28 cellular contexts compared by ENCODE assay signal in genomic region chr4:24517676-24518075, GRCh38.
"Had no signal": no experiment of that assay in that cellular context is flagged by ENCODE, and none has a peak within 500 bp of the region (broad histone marks: within the 10 kb centered on the region; RNA-seq: fewer than 3 reads in every experiment).

No MANE protein-coding gene starts in this region.

- H3K36me3 ChIP-seq: adrenal gland had no signal

- FAIRE-seq: bronchial epithelial cell had no signal

- H3K9me3 ChIP-seq: adrenal gland had no signal

- H3K27ac ChIP-seq: adrenal gland, SK-N-MC, WERI-Rb-1 had no signal

- H3K27me3 ChIP-seq: adrenal gland had no signal

- H3K4me3 ChIP-seq: adrenal gland, SK-N-MC had no signal

- H3K27ac Mint-ChIP-seq: activated CD8-positive, alpha-beta T cell treated with anti-CD3 and anti-CD28 coated beads, Interleukin-2, amount 10 ng/mL, durations not matched to agents 7 days and 5 days had no signal

- H3K4me3 Mint-ChIP-seq: activated CD4-positive, alpha-beta T cell treated with anti-CD3 and anti-CD28 coated beads, Interleukin-2, amount 10 ng/mL, durations not matched to agents 24 days and 14 days; activated CD8-positive, alpha-beta T cell treated with anti-CD3 and anti-CD28 coated beads, Interleukin-2, amount 10 ng/mL, durations not matched to agents 7 days and 5 days; activated naive CD4-positive, alpha-beta T cell treated with anti-CD3 and anti-CD28 coated beads for 36 hours; activated T-cell treated with anti-CD3 and anti-CD28 coated beads, Interleukin-2, amount 50 U/mL, for 24 hours; brain had no signal

- DNase-seq: activated CD4-positive, alpha-beta T cell treated with anti-CD3 and anti-CD28 coated beads, Interleukin-2, amount 10 ng/mL, durations not matched to agents 24 days and 14 days; activated CD4-positive, alpha-beta T cell treated with anti-CD3 and anti-CD28 coated beads, Interleukin-2, amount 50 U/mL, for 48 hours; activated CD8-positive, alpha-beta T cell treated with anti-CD3 and anti-CD28 coated beads, Interleukin-2, amount 10 ng/mL, durations not matched to agents 7 days and 5 days; activated gamma-delta T cell; activated naive CD4-positive, alpha-beta T cell treated with anti-CD3 and anti-CD28 coated beads for 36 hours; activated T-cell treated with anti-CD3 and anti-CD28 coated beads, Interleukin-2, amount 50 U/mL, for 24 hours; adrenal gland; anterior cingulate cortex; central memory CD4-positive, alpha-beta T cell; NCI-H1092 treated with DMSO at 0.1 percent for 48 hours; NCI-H1417; NCI-H146; NCI-H187; NCI-H2029 treated with DMSO at 0.1 percent for 48 hours; NCI-H2107; NCI-H2171; NCI-H510A; NCI-H526; NCI-H748 treated with DMSO at 0.1 percent for 48 hours; NK-92 treated with Interleukin-12 subunit alpha and Interleukin-12 subunit beta, amount 100 ng/mL, for 24 hours; Right ventricle myocardium superior; T1000; WERI-Rb-1 had no signal

- H3K27me3 Mint-ChIP-seq: activated CD4-positive, alpha-beta T cell treated with anti-CD3 and anti-CD28 coated beads, Interleukin-2, amount 10 ng/mL, durations not matched to agents 24 days and 14 days; activated T-cell treated with anti-CD3 and anti-CD28 coated beads, Interleukin-2, amount 50 U/mL, for 24 hours; brain had no signal

- ATAC-seq: activated CD8-positive, alpha-beta T cell treated with anti-CD3 and anti-CD28 coated beads, Interleukin-2, amount 10 ng/mL, durations not matched to agents 7 days and 5 days had no signal

- H3K9me3 Mint-ChIP-seq: activated CD4-positive, alpha-beta T cell treated with anti-CD3 and anti-CD28 coated beads, Interleukin-2, amount 10 ng/mL, durations not matched to agents 24 days and 14 days; activated naive CD4-positive, alpha-beta T cell treated with anti-CD3 and anti-CD28 coated beads for 36 hours; activated naive CD4-positive, alpha-beta T cell treated with anti-CD3 and anti-CD28 coated beads, Interleukin-2, amount 50 U/mL, for 72 hours; activated T-cell treated with anti-CD3 and anti-CD28 coated beads, Interleukin-2, amount 50 U/mL, for 24 hours; activated T-helper 2 cell treated with anti-CD3 and anti-CD28 coated beads, Interferon-gamma antibody, Interleukin-2, Interleukin-4, amounts not matched to agents 10 μg/mL and 5 μg/mL and 100 μg/mL, durations not matched to agents 14 hours and 24 hours and 36 hours had no signal
